26 cellular contexts compared by ENCODE assay signal in the genomic region with DNA sequence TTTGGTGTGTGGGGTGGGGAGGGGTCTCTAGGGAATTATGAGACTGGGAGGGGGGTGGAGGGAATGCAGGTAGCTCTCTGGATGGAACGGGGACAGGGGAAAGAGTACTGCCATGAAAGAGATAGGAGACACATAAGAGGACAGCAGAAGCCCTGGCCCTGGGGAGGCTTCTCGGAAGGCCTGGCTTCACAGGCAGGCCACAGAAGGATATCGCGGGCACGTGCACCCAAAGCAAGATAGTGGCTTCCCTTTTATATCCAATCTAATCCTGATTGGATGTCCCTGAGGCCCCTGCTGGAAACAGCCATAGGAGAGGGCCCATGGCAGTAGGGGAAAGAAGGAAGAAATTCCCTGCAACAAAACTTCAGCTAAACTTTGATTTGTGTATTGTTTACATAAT.
A peak's percentile ranks its signal among the peaks of the same experiment; 100 is the strongest.
DNase-seq lines count a peak whose midpoint lies in the region; ATAC-seq, FAIRE-seq and TF ChIP-seq lines count a peak whose summit lies in the region.
"Had no signal": no experiment of that assay in that cellular context is flagged by ENCODE, and none has a peak within 500 bp of the region (broad histone marks: within the 10 kb centered on the region; RNA-seq: fewer than 3 reads in every experiment).

No MANE protein-coding gene starts in this region.

- FAIRE-seq in HepG2 (lab: Jason Lieb, UNC) (no peak), frontal cortex (lab: Jason Lieb, UNC) (no peak)
- FAIRE-seq: A549, D721Med, GM12878, GM19239, H1 had no signal

- WGBS in right cardiac atrium: 71% methylated on average over 5 of the region's 5 CpGs
- WGBS in HepG2 (ENCODE audit: low lambda C conversion rate): 97% methylated on average over 5 of the region's 5 CpGs

- no peak for TF ChIP-seq EP300 in HepG2 (IDR thresholded peaks at IDR 0.05; ENCODE audit: low read depth in 2 of 2, low read length in 2 of 2)
- TF ChIP-seq EP300 in HepG2 (CRISPR knock-in tag; IDR thresholded peaks at IDR 0.05; ENCODE audit: borderline replicate concordance): no peak

- intact Hi-C loops in left ventricle myocardium inferior (cut with micrococcal nuclease) (no loop called here), right cardiac atrium (cut with DNase I) (no loop called here), HepG2 (cut with micrococcal nuclease; ENCODE audit: unreplicated experiment) (no loop called here)

- no peak overlapping the region for H3K9ac ChIP-seq in HepG2 (ENCODE audit: insufficient read depth, low read depth, low read length)
- H3K9ac ChIP-seq: BLaER1 treated with 17β-estradiol and CSF1 and Interleukin-3, amounts not matched to agents 10 nM and 100 nM; GM23248 had no signal

- CTCF ChIA-PET in HepG2 (lab: Yijun Ruan, JAX; ENCODE audit: low intra/inter-chr PET ratio, low total read pairs): no interaction called here

- DNase-seq in left ventricle myocardium inferior (no peak), right cardiac atrium (no peak), coronary artery (ENCODE audit: low spot score) (peak; percentile 57), left lobe of liver (ENCODE audit: low spot score) (peak; percentile 18), iPS-NIHi11 (ENCODE audit: low spot score) (no peak), HepG2 (ENCODE audit: low spot score) (no peak), frontal cortex (ENCODE audit: low spot score in 2 of 2) (no peak)
- DNase-seq: 8988T; ACHN; AML-193; BE2C; CD4-positive, alpha-beta T cell; CD8-positive, alpha-beta memory T cell; DMS 273 treated with DMSO at 0.1 percent for 48 hours; DMS79; EL; GDM1; GM23248; H7; HCEC 1CT had no signal

- no peak for TF ChIP-seq CTCF in left ventricle myocardium inferior (IDR thresholded peaks at IDR 0.05; ENCODE audit: borderline replicate concordance)
- no peak for TF ChIP-seq CTCF in coronary artery (IDR thresholded peaks at IDR 0.05)
- TF ChIP-seq CTCF in HepG2 (CRISPR knock-in tag; IDR thresholded peaks at IDR 0.05): no peak

- H3K27me3 ChIP-seq in left ventricle myocardium inferior (ENCODE audit: low read depth): no peaks in the 10 kb centered on the region
- no peaks in the 10 kb centered on the region for H3K27me3 ChIP-seq in right cardiac atrium (ENCODE audit: control insufficient read depth, insufficient read depth)
- no peaks in the 10 kb centered on the region for H3K27me3 ChIP-seq in HepG2 (ENCODE audit: control insufficient read depth in 1 of 2, insufficient read depth in 2 of 2, low read length in 2 of 2)
- H3K27me3 ChIP-seq: BE2C; BLaER1 treated with 17β-estradiol and CSF1 and Interleukin-3, amounts not matched to agents 10 nM and 100 nM had no signal

- BruUV-seq in HepG2 (replicated peaks; lab: Mats Ljungman, UMichigan): no TSS peak

- in situ Hi-C loops in HepG2 (cut with HindIII; ENCODE audit: extremely low pct_ligation_motif_present, low pct_unique_long_range_greater_than_20kb): no loop called here

- H3K4me1 ChIP-seq in left ventricle myocardium inferior: peaks cover 45% of the 10 kb centered on the region
- peaks cover 7% of the 10 kb centered on the region for H3K4me1 ChIP-seq in right cardiac atrium (ENCODE audit: control insufficient read depth, insufficient read depth, low read length)
- H3K4me1 ChIP-seq in HepG2 (ENCODE audit: insufficient read depth, low read length): peaks cover 10% of the 10 kb centered on the region; the same call in 1 of the 2 replicates
- H3K4me1 ChIP-seq: A549 had no signal

- H3K79me2 ChIP-seq in HepG2 (ENCODE audit: insufficient read depth, low read length): no peaks in the 10 kb centered on the region

- H3K27ac ChIP-seq in left ventricle myocardium inferior (replicated peaks) (peak overlapping the region; percentile 94), right cardiac atrium (ENCODE audit: low read length) (no peak overlapping the region), coronary artery (no peak overlapping the region), HepG2 (ENCODE audit: extremely low read length, insufficient read depth, low read length) (no peak overlapping the region)
- H3K27ac ChIP-seq: A549; BLaER1 treated with 17β-estradiol and CSF1 and Interleukin-3, amounts not matched to agents 10 nM and 100 nM; GM23248 had no signal

- H3K36me3 ChIP-seq in left ventricle myocardium inferior (peaks cover 70% of the 10 kb centered on the region), HepG2 (replicated peaks in 1 of 2; ENCODE audit: control insufficient read depth in 1 of 2, insufficient read depth in 2 of 2, low read length in 2 of 2) (peaks cover 40 to 70% of the 10 kb centered on the region in 2 experiments)
- H3K36me3 ChIP-seq: BE2C had no signal

- no peak for TF ChIP-seq RAD21 in HepG2 (CRISPR knock-in tag; IDR thresholded peaks at IDR 0.05)

- no peaks in the 10 kb centered on the region for H3K9me3 ChIP-seq in left ventricle myocardium inferior (replicated peaks)
- H3K9me3 ChIP-seq in right cardiac atrium (ENCODE audit: control insufficient read depth, low read length): no peaks in the 10 kb centered on the region
- H3K9me3 ChIP-seq in HepG2 (ENCODE audit: low read length): no peaks in the 10 kb centered on the region
- H3K9me3 ChIP-seq: A549, BE2C had no signal

- TF ChIP-seq POLR2A in HepG2 (IDR thresholded peaks at IDR 0.05; ENCODE audit: insufficient read depth in 1 of 2, low read depth in 2 of 2, low read length in 2 of 2): no peak

- no peaks in the 10 kb centered on the region for H4K20me1 ChIP-seq in HepG2 (ENCODE audit: insufficient read depth, low read length)
- H4K20me1 ChIP-seq: BLaER1 treated with 17β-estradiol and CSF1 and Interleukin-3, amounts not matched to agents 10 nM and 100 nM had no signal

- H3K4me2 ChIP-seq in HepG2 (ENCODE audit: low read depth, low read length): no peak overlapping the region
- H3K4me2 ChIP-seq: A549; BLaER1 treated with 17β-estradiol and CSF1 and Interleukin-3, amounts not matched to agents 10 nM and 100 nM had no signal

- POLR2A ChIA-PET in HepG2 (lab: Yijun Ruan, JAX): no interaction called here

- ATAC-seq in right cardiac atrium: no peak
- no peak for ATAC-seq in left lobe of liver
- ATAC-seq in HepG2: no peak
- ATAC-seq: A549, GM12878 had no signal

- no peak overlapping the region for H2AFZ ChIP-seq in HepG2 (ENCODE audit: low read length)
- H2AFZ ChIP-seq: GM23248 had no signal

- no peak overlapping the region for H3K4me3 ChIP-seq in left ventricle myocardium inferior
- H3K4me3 ChIP-seq in right cardiac atrium (ENCODE audit: low read length): no peak overlapping the region
- no peak overlapping the region for H3K4me3 ChIP-seq in coronary artery
- H3K4me3 ChIP-seq in HepG2 (replicated peaks in 1 of 3; ENCODE audit: insufficient read depth in 1 of 3, low read depth in 2 of 3, low read length in 3 of 3): no peak overlapping the region
- H3K4me3 ChIP-seq: A549; BLaER1 treated with 17β-estradiol and CSF1 and Interleukin-3, amounts not matched to agents 10 nM and 100 nM; GM12878; GM23248 had no signal

TF ChIP-seq in HepG2, 621 proteins besides CTCF, POLR2A, EP300 and RAD21:
- TF ChIP-seq KAT7 (CRISPR knock-in tag; IDR thresholded peaks at IDR 0.05; ENCODE audit: borderline replicate concordance): no peak
- TF ChIP-seq, protein P1, sequence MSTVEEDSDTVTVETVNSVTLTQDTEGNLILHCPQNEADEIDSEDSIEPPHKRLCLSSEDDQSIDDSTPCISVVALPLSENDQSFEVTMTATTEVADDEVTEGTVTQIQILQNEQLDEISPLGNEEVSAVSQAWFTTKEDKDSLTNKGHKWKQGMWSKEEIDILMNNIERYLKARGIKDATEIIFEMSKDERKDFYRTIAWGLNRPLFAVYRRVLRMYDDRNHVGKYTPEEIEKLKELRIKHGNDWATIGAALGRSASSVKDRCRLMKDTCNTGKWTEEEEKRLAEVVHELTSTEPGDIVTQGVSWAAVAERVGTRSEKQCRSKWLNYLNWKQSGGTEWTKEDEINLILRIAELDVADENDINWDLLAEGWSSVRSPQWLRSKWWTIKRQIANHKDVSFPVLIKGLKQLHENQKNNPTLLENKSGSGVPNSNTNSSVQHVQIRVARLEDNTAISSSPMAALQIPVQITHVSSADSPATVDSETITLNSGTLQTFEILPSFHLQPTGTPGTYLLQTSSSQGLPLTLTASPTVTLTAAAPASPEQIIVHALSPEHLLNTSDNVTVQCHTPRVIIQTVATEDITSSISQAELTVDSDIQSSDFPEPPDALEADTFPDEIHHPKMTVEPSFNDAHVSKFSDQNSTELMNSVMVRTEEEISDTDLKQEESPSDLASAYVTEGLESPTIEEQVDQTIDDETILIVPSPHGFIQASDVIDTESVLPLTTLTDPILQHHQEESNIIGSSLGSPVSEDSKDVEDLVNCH (CRISPR knock-in tag; IDR thresholded peaks at IDR 0.05): no peak
TF ChIP-seq in HepG2: peak in this region for 0.

Comparison
In these comparisons a context has a peak if more than half of its experiments do, and no peak if none do; other contexts are left out.
1. DNase-seq: peak in coronary artery (single experiment) and left lobe of liver (single experiment); none in left ventricle myocardium inferior (single experiment), right cardiac atrium (0 of 3), iPS-NIHi11 (single experiment), HepG2 (single experiment) and frontal cortex (0 of 2).